In the genomic region with DNA sequence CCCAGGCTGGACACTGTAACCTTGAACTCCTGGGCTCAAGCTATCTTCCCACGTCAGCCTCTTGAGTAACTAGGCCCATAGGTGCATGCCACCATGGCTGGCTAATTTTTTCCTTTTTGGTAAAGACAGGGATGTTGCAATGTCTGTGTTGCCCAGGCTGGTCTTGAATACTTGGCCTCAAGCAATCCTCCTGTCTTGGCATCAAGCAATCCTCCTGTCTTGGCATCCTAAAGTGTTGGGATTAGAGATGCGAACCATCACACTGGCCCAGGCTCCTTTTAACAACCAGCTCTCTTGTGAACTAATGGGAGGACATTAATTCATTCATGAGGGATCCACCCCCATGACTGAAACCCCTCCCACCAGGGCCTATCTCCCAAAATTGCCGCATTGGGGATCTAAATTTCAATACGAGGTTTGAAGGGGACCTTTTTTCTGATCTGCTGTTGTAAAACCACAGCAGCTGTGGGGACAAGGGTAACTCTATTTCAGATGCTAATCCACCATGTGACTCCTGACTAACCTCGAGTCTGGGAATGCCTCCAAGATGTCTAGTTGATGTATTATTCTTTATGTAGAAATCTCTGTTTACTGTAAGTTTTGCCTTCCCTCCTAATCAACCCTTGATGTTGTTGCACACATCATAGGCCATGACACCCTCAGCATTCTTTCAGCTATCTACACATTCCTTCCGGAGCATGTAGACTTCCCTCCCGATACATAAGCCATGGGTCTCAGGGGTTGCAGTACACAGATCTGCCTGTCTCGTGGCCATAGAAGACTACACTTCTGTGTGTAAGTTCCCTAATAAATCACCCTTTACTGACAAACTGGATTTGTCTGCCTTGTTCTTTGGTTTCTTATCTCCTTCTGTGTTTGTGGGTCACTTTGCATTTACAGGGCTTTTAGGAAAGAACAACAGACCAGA, we compare ENCODE assay signal across 10 cellular contexts. TPM values are rescaled to one million over a fixed set of nuclear protein-coding genes. Genes with fewer than 3 reads are reported as not detected.
DNase-seq lines count a peak whose midpoint lies in the region; TF ChIP-seq lines count a peak whose summit lies in the region.
"Had no signal": no experiment of that assay in that cellular context is flagged by ENCODE, and none has a peak within 500 bp of the region (broad histone marks: within the 10 kb centered on the region; RNA-seq: fewer than 3 reads in every experiment).

No MANE protein-coding gene starts in this region.

- no peak overlapping the region for H3K4me3 Mint-ChIP-seq in endothelial cell (ENCODE audit: unreplicated experiment)
- H3K4me3 Mint-ChIP-seq: stimulated activated naive CD8-positive, alpha-beta T cell treated with anti-CD3 and anti-CD28 coated beads, Interleukin-15, Interleukin-2, amounts not matched to agents 100 ng/mL and 50 ng/mL, for 24 hours had no signal

- CTCF ChIA-PET in RWPE1 (lab: Yijun Ruan, JAX), result interaction anchor here (0.6 to 2.8 kb wide), 3 partner anchors 20 to 86 kb away, joined by 3 to 40 read pairs (median 22); a partner anchor contains a TSS

- H3K27ac ChIP-seq in RWPE1, result peak overlapping the region; percentile 93

- DNase-seq in Ammon's horn (ENCODE audit: low spot score) (peak; percentile 68), RWPE1 (ENCODE audit: low spot score) (peak; percentile 53), fibroblast of gingiva (ENCODE audit: low read depth) (peak; percentile 94), nucleus accumbens (lab: John Stamatoyannopoulos, UW) (peak in 38 of 56 donors; percentile 19 to 73 (median 38)), COLO668 (lab: John Stamatoyannopoulos, UW; ENCODE audit: unreplicated experiment) (no peak), T-helper 2 cell (no peak), endothelial cell (ENCODE audit: low spot score) (no peak), HUDEP-2 (lab: John Stamatoyannopoulos, UW; ENCODE audit: unreplicated experiment in 76 of 76) (no peak)
- DNase-seq: cortex of kidney had no signal

- POLR2A ChIA-PET in RWPE1 (lab: Yijun Ruan, JAX; ENCODE audit: low non-redundant PET), result no interaction called here

- H3K27ac Mint-ChIP-seq in endothelial cell (ENCODE audit: unreplicated experiment), result no peak overlapping the region
- H3K27ac Mint-ChIP-seq: stimulated activated naive CD8-positive, alpha-beta T cell treated with anti-CD3 and anti-CD28 coated beads, Interleukin-15, Interleukin-2, amounts not matched to agents 100 ng/mL and 50 ng/mL, for 24 hours had no signal

- TF ChIP-seq CTCF in RWPE1 (conservative IDR thresholded peaks at IDR 0.05; ENCODE audit: low read depth) (no peak), endothelial cell (IDR thresholded peaks at IDR 0.05; ENCODE audit: unreplicated experiment) (no peak)

- H3K9me3 Mint-ChIP-seq in endothelial cell (ENCODE audit: unreplicated experiment), result peaks cover 8% of the 10 kb centered on the region

- peaks cover 6% of the 10 kb centered on the region for H3K36me3 Mint-ChIP-seq in endothelial cell (ENCODE audit: low read depth, unreplicated experiment)

- peaks cover 6% of the 10 kb centered on the region for H3K27me3 Mint-ChIP-seq in endothelial cell (ENCODE audit: unreplicated experiment)

- H3K4me1 Mint-ChIP-seq in endothelial cell (ENCODE audit: unreplicated experiment), result peaks cover 3% of the 10 kb centered on the region

RNA-seq across cellular contexts. Expression of a gene that starts 37.6 kb away (rescaled TPM):
- total RNA-seq in endothelial cell (ENCODE audit: unreplicated experiment), result 0.31 TPM

Comparison
In these comparisons a context has a peak if more than half of its experiments do, and no peak if none do; other contexts are left out.
1. DNase-seq: peak in Ammon's horn (single experiment), RWPE1 (single experiment), fibroblast of gingiva (single experiment) and nucleus accumbens (38 of 56); none in COLO668 (single experiment), T-helper 2 cell (0 of 5), endothelial cell (single experiment) and HUDEP-2 (0 of 76).